ENCODE assay signal across 1 cellular context in genomic region chr2:127400533-127400896, GRCh38.
TF ChIP-seq lines count a peak whose summit lies in the region.

No MANE protein-coding gene starts in this region.

TF ChIP-seq in H1, 55 proteins besides CTCF, POLR2A, EP300 and RAD21:
- TF ChIP-seq TEAD4 (IDR thresholded peaks at IDR 0.05; ENCODE audit: low read depth, low read length) = no peak
TF ChIP-seq in H1: peak in this region for 0.
